ENCODE assay signal across 22 cellular contexts in the genomic region with DNA sequence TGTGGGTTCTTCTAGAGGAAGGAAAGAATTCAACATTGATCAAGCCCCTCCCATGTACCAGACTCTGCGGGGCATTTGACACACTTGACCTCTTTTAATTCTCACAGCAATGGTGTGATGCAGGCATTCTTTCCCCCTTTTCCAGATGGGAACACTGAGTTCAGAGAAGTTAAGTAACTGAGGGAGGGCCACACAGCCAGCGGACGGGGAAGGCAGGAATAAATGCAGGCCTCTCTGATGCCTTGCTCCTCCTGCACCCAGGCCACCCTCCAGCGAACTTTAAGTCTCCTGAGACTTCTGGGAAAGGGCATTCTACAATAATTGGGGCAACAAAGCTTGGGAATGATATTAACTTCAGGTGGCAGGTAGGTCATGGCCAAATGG.
A peak's percentile ranks its signal among the peaks of the same experiment; 100 is the strongest.
DNase-seq lines count a peak whose midpoint lies in the region; ATAC-seq and TF ChIP-seq lines count a peak whose summit lies in the region.
"Had no signal": no experiment of that assay in that cellular context is flagged by ENCODE, and none has a peak within 500 bp of the region (broad histone marks: within the 10 kb centered on the region; RNA-seq: fewer than 3 reads in every experiment).

No MANE protein-coding gene starts in this region.

- no peaks in the 10 kb centered on the region for H3K36me3 ChIP-seq in DOHH2 (ENCODE audit: control insufficient read depth, low read length)
- H3K36me3 ChIP-seq: MG63, neutrophil, Peyer's patch, tibial artery, WERI-Rb-1 had no signal

- no peaks in the 10 kb centered on the region for H3F3A ChIP-seq in DOHH2 (ENCODE audit: control insufficient read depth, insufficient read depth)

- no peaks in the 10 kb centered on the region for H3K9me2 ChIP-seq in DOHH2 (replicated peaks; ENCODE audit: control insufficient read depth, low read length)

- no peaks in the 10 kb centered on the region for H3K9me3 Mint-ChIP-seq in T-helper 1 cell treated with Interleukin-12 subunit alpha and Interleukin-12 subunit beta and Interleukin-4 antibody, amounts not matched to agents 30 μg/mL and 1 μg/mL, for 36 hours
- H3K9me3 Mint-ChIP-seq in activated T-helper 17 cell treated with anti-CD3 and anti-CD28 coated beads, Interleukin-2, amount 50 U/mL, for 72 hours, result no peaks in the 10 kb centered on the region
- H3K9me3 Mint-ChIP-seq in naive B cell, result peaks cover 0 to 1% (median 0%) of the 10 kb centered on the region in 7 donors

- H3K4me1 ChIP-seq in DOHH2 (ENCODE audit: control insufficient read depth, low read length), result peaks cover 12% of the 10 kb centered on the region
- H3K4me1 ChIP-seq: tibial artery had no signal

- H3K79me2 ChIP-seq in DOHH2 (ENCODE audit: control insufficient read depth, low read length), result no peaks in the 10 kb centered on the region

- H3K4me1 Mint-ChIP-seq in T-helper 1 cell treated with Interleukin-12 subunit alpha and Interleukin-12 subunit beta and Interleukin-4 antibody, amounts not matched to agents 30 μg/mL and 1 μg/mL, for 36 hours (ENCODE audit: low read depth), result peaks cover 31% of the 10 kb centered on the region
- H3K4me1 Mint-ChIP-seq in activated T-helper 17 cell treated with anti-CD3 and anti-CD28 coated beads, Interleukin-2, amount 50 U/mL, for 72 hours, result peaks cover 48% of the 10 kb centered on the region
- peaks cover 22 to 32% (median 25%) of the 10 kb centered on the region in 3 donors for H3K4me1 Mint-ChIP-seq in naive B cell

- no peak overlapping the region for H3K4me3 ChIP-seq in DOHH2 (ENCODE audit: low read length)
- H3K4me3 ChIP-seq: MG63, tibial artery had no signal

- peak overlapping the region; percentile 68 for H3K27ac Mint-ChIP-seq in T-helper 1 cell treated with Interleukin-12 subunit alpha and Interleukin-12 subunit beta and Interleukin-4 antibody, amounts not matched to agents 30 μg/mL and 1 μg/mL, for 36 hours
- H3K27ac Mint-ChIP-seq in activated T-helper 17 cell treated with anti-CD3 and anti-CD28 coated beads, Interleukin-2, amount 50 U/mL, for 72 hours, result peak overlapping the region; percentile 40
- peak overlapping the region in 3 of 6 donors; percentile 47 to 90 (median 55) for H3K27ac Mint-ChIP-seq in naive B cell

- H3K27me3 ChIP-seq in DOHH2 (ENCODE audit: control insufficient read depth, low read length), result peaks cover 75% of the 10 kb centered on the region
- H3K27me3 ChIP-seq: MG63, neutrophil, Peyer's patch had no signal

- H3K4me2 ChIP-seq in DOHH2 (ENCODE audit: low read length), result peak overlapping the region; percentile 20

- no peak for ATAC-seq in activated T-helper 17 cell treated with anti-CD3 and anti-CD28 coated beads, Interleukin-2, amount 50 U/mL, for 72 hours (replicated peaks)
- ATAC-seq in naive B cell (ENCODE audit: low read depth in 2 of 2), result no peak
- ATAC-seq: right cardiac atrium had no signal

- DNase-seq in T-helper 1 cell (no peak), naive B cell (no peak), retina (no peak), substantia nigra (lab: John Stamatoyannopoulos, UW) (no peak), CD1c-positive myeloid dendritic cell (ENCODE audit: extremely low spot score) (no peak)
- DNase-seq: C1 segment of cervical spinal cord, cortex of kidney, EL, erythroblast, GOT3, MG63, NCI-H2029, NCI-H524, right cardiac atrium, tibial artery, WERI-Rb-1 had no signal

- H3K27ac ChIP-seq in DOHH2 (ENCODE audit: low read depth, low read length), result no peak overlapping the region
- no peak overlapping the region for H3K27ac ChIP-seq in substantia nigra (ENCODE audit: low read depth, low read length, poor library complexity, severe bottlenecking)
- H3K27ac ChIP-seq: 22Rv1, neutrophil, tibial artery, WERI-Rb-1 had no signal

- H3K36me3 Mint-ChIP-seq in T-helper 1 cell treated with Interleukin-12 subunit alpha and Interleukin-12 subunit beta and Interleukin-4 antibody, amounts not matched to agents 30 μg/mL and 1 μg/mL, for 36 hours (ENCODE audit: low read depth), result no peaks in the 10 kb centered on the region
- H3K36me3 Mint-ChIP-seq in activated T-helper 17 cell treated with anti-CD3 and anti-CD28 coated beads, Interleukin-2, amount 50 U/mL, for 72 hours (ENCODE audit: low read depth), result no peaks in the 10 kb centered on the region
- no peaks in the 10 kb centered on the region for H3K36me3 Mint-ChIP-seq in naive B cell

- no peaks in the 10 kb centered on the region for H3K9me3 ChIP-seq in DOHH2 (ENCODE audit: control insufficient read depth, insufficient read depth, low read length)
- H3K9me3 ChIP-seq: neutrophil, Peyer's patch, tibial artery had no signal

- no peaks in the 10 kb centered on the region for H4K20me1 ChIP-seq in DOHH2 (ENCODE audit: control insufficient read depth, insufficient read depth, low read depth, low read length)

- peaks cover 38% of the 10 kb centered on the region for H3K27me3 Mint-ChIP-seq in T-helper 1 cell treated with Interleukin-12 subunit alpha and Interleukin-12 subunit beta and Interleukin-4 antibody, amounts not matched to agents 30 μg/mL and 1 μg/mL, for 36 hours (ENCODE audit: low read depth)
- no peaks in the 10 kb centered on the region for H3K27me3 Mint-ChIP-seq in activated T-helper 17 cell treated with anti-CD3 and anti-CD28 coated beads, Interleukin-2, amount 50 U/mL, for 72 hours
- H3K27me3 Mint-ChIP-seq in naive B cell, result peaks cover 27 to 34% (median 31%) of the 10 kb centered on the region in 3 donors

- no peak for TF ChIP-seq CTCF in DOHH2 (IDR thresholded peaks at IDR 0.05; ENCODE audit: low read depth, low read length, poor library complexity, severe bottlenecking)

- peak overlapping the region; percentile 79 for H3K4me3 Mint-ChIP-seq in T-helper 1 cell treated with Interleukin-12 subunit alpha and Interleukin-12 subunit beta and Interleukin-4 antibody, amounts not matched to agents 30 μg/mL and 1 μg/mL, for 36 hours
- peak overlapping the region; percentile 77 for H3K4me3 Mint-ChIP-seq in activated T-helper 17 cell treated with anti-CD3 and anti-CD28 coated beads, Interleukin-2, amount 50 U/mL, for 72 hours
- peak overlapping the region in 7 of 8 donors; percentile 53 to 84 (median 72) for H3K4me3 Mint-ChIP-seq in naive B cell
